ENCODE assay signal across 10 cellular contexts in the genomic region with DNA sequence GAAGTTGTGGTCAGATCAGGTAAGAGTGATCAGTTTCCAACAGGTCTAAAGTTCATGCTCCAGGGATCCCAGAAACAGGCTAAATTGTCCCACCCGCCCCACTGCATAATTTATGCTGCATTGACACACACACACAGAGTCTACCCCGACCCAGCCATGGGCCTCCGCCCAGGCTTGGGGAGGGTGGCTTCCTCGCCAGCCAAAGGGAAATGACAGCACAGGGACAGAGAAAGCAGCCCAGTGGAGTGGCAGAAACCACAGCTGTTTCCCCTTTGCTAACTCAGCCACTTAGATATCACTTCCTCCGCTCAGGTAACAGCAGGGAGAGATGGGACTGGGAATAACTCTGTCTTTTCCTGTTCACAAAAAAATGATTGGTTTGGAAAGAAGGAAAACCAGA. TPM values are rescaled to one million over a fixed set of nuclear protein-coding genes. Genes with fewer than 3 reads are reported as not detected.
DNase-seq lines count a peak whose midpoint lies in the region; ATAC-seq lines count a peak whose summit lies in the region.
"Had no signal": no experiment of that assay in that cellular context is flagged by ENCODE, and none has a peak within 500 bp of the region (broad histone marks: within the 10 kb centered on the region; RNA-seq: fewer than 3 reads in every experiment).

No MANE protein-coding gene starts in this region.

- H3K27me3 Mint-ChIP-seq in activated CD4-positive, alpha-beta T cell treated with anti-CD3 and anti-CD28 coated beads for 36 hours, result peaks cover 3% of the 10 kb centered on the region
- H3K27me3 Mint-ChIP-seq: stimulated activated naive CD8-positive, alpha-beta T cell treated with anti-CD3 and anti-CD28 coated beads, Interleukin-15, Interleukin-2, amounts not matched to agents 100 ng/mL and 50 ng/mL, for 24 hours had no signal

- CTCF ChIA-PET in activated CD4-positive, alpha-beta T cell treated with anti-CD3 and anti-CD28 coated beads for 36 hours (lab: Charles Lee), result interaction anchor here (0.6 to 4.0 kb wide), 2 partner anchors 87 to 134 kb away, joined by 3 to 28 read pairs; no protein-coding TSS in a partner anchor

- intact Hi-C loops in activated CD4-positive, alpha-beta T cell treated with anti-CD3 and anti-CD28 coated beads for 36 hours (cut with DNase I, micrococcal nuclease), result no loop called here
- intact Hi-C loops in left cardiac atrium (cut with DNase I), result no loop called here

- DNase-seq in activated CD4-positive, alpha-beta T cell treated with anti-CD3 and anti-CD28 coated beads for 36 hours, result peak; percentile 51
- no peak for DNase-seq in activated CD4-positive, alpha-beta T cell treated with anti-CD3 and anti-CD28 coated beads for 1 hour
- DNase-seq in UCSD-AML1 (lab: John Stamatoyannopoulos, UW; ENCODE audit: unreplicated experiment) (peak; percentile 77), left cardiac atrium (no peak), RKO (ENCODE audit: low spot score) (no peak), NCI-H1417 treated with DMSO at 0.1 percent for 48 hours (lab: John Stamatoyannopoulos, UW) (no peak)
- DNase-seq in stimulated activated naive CD8-positive, alpha-beta T cell treated with anti-CD3 and anti-CD28 coated beads, Interleukin-15, Interleukin-2, amounts not matched to agents 100 U/mL and 50 U/mL, for 24 hours, result peak; percentile 20

- H3K36me3 Mint-ChIP-seq in activated CD4-positive, alpha-beta T cell treated with anti-CD3 and anti-CD28 coated beads for 36 hours (ENCODE audit: low read depth), result no peaks in the 10 kb centered on the region

- peak; percentile 82 for ATAC-seq in activated CD4-positive, alpha-beta T cell treated with anti-CD3 and anti-CD28 coated beads for 36 hours
- peak; percentile 17 to 27 for ATAC-seq in left cardiac atrium
- ATAC-seq in stimulated activated naive CD8-positive, alpha-beta T cell treated with anti-CD3 and anti-CD28 coated beads, Interleukin-15, Interleukin-2, amounts not matched to agents 100 U/mL and 50 U/mL, for 24 hours, result peak; percentile 66
- no peak for ATAC-seq in GM18861 (IDR thresholded peaks at IDR 0.05; ENCODE audit: unreplicated experiment)
- ATAC-seq: HCT116 had no signal

- H3K4me3 Mint-ChIP-seq in activated CD4-positive, alpha-beta T cell treated with anti-CD3 and anti-CD28 coated beads for 36 hours, result no peak overlapping the region
- H3K4me3 Mint-ChIP-seq: stimulated activated naive CD8-positive, alpha-beta T cell treated with anti-CD3 and anti-CD28 coated beads, Interleukin-15, Interleukin-2, amounts not matched to agents 100 ng/mL and 50 ng/mL, for 24 hours had no signal

- no peaks in the 10 kb centered on the region for H3K9me3 Mint-ChIP-seq in activated CD4-positive, alpha-beta T cell treated with anti-CD3 and anti-CD28 coated beads for 36 hours (ENCODE audit: low read depth)
- H3K9me3 Mint-ChIP-seq: stimulated activated naive CD8-positive, alpha-beta T cell treated with anti-CD3 and anti-CD28 coated beads, Interleukin-15, Interleukin-2, amounts not matched to agents 100 ng/mL and 50 ng/mL, for 24 hours had no signal

- peak overlapping the region; percentile 18 for H3K27ac Mint-ChIP-seq in activated CD4-positive, alpha-beta T cell treated with anti-CD3 and anti-CD28 coated beads for 36 hours
- H3K27ac Mint-ChIP-seq: stimulated activated naive CD8-positive, alpha-beta T cell treated with anti-CD3 and anti-CD28 coated beads, Interleukin-15, Interleukin-2, amounts not matched to agents 100 ng/mL and 50 ng/mL, for 24 hours had no signal

- peaks cover 17% of the 10 kb centered on the region for H3K4me1 Mint-ChIP-seq in activated CD4-positive, alpha-beta T cell treated with anti-CD3 and anti-CD28 coated beads for 36 hours

- POLR2A ChIA-PET in activated CD4-positive, alpha-beta T cell treated with anti-CD3 and anti-CD28 coated beads for 36 hours (lab: Charles Lee), result no interaction called here

RNA-seq across cellular contexts. Expression of a gene that starts 9.4 kb away (rescaled TPM):
- 1 to 10 TPM; 6.7 to 7.7 TPM for total RNA-seq in activated CD4-positive, alpha-beta T cell treated with anti-CD3 and anti-CD28 coated beads for 36 hours
- total RNA-seq in left cardiac atrium, result 10 to 100 TPM; 24.6 to 27.7 TPM

Comparison
In these comparisons a context has a peak if more than half of its experiments do, and no peak if none do; other contexts are left out.
1. DNase-seq: peak in activated CD4-positive, alpha-beta T cell treated with anti-CD3 and anti-CD28 coated beads for 36 hours (single experiment), UCSD-AML1 (single experiment) and stimulated activated naive CD8-positive, alpha-beta T cell treated with anti-CD3 and anti-CD28 coated beads, Interleukin-15, Interleukin-2, amounts not matched to agents 100 U/mL and 50 U/mL, for 24 hours (single experiment); none in activated CD4-positive, alpha-beta T cell treated with anti-CD3 and anti-CD28 coated beads for 1 hour (single experiment), left cardiac atrium (single experiment), RKO (single experiment) and NCI-H1417 treated with DMSO at 0.1 percent for 48 hours (single experiment).